ENCODE assay signal across 22 cellular contexts in the genomic region with DNA sequence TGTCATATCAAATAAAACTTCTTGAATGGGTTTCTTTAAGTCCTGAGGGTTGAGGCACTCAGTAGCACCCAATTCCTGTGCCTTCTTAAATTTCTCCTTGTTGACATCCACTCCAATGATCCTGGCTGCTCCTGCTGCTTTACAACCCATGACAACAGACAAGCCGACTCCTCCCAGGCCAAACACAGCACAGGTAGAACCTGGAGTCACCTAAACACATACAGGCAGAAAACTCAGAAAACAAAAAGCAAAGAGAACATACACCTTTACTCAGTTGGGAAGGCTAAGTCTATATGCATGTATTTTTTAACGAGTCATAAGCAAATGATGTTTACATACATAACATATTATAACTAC. TPM values are rescaled to one million over a fixed set of nuclear protein-coding genes. Genes with fewer than 3 reads are reported as not detected.
"Had no signal": no experiment of that assay in that cellular context is flagged by ENCODE, and none has a peak within 500 bp of the region (broad histone marks: within the 10 kb centered on the region; RNA-seq: fewer than 3 reads in every experiment).

No MANE protein-coding gene starts in this region.

- H3K4me3 Mint-ChIP-seq: activated CD8-positive, alpha-beta memory T cell treated with anti-CD3 and anti-CD28 coated beads, Interleukin-2, amount 10 ng/mL, durations not matched to agents 7 days and 5 days; activated naive CD4-positive, alpha-beta T cell treated with anti-CD3 and anti-CD28 coated beads for 36 hours; activated naive CD8-positive, alpha-beta T cell treated with anti-CD3 and anti-CD28 coated beads, Interleukin-2, amount 50 U/mL, for 24 hours; immature natural killer cell; naive B cell had no signal

- H3K27ac Mint-ChIP-seq: activated CD8-positive, alpha-beta memory T cell treated with anti-CD3 and anti-CD28 coated beads, Interleukin-2, amount 10 ng/mL, durations not matched to agents 7 days and 5 days; activated naive CD4-positive, alpha-beta T cell treated with anti-CD3 and anti-CD28 coated beads for 36 hours; activated naive CD8-positive, alpha-beta T cell treated with anti-CD3 and anti-CD28 coated beads, Interleukin-2, amount 50 U/mL, for 24 hours; activated T-helper 2 cell treated with anti-CD3 and anti-CD28 coated beads, Interferon-gamma antibody, Interleukin-2, Interleukin-4, amounts not matched to agents 10 μg/mL and 5 μg/mL and 100 μg/mL, durations not matched to agents 14 hours and 24 hours and 36 hours; immature natural killer cell; naive B cell had no signal

- H3K36me3 Mint-ChIP-seq: activated CD8-positive, alpha-beta memory T cell treated with anti-CD3 and anti-CD28 coated beads, Interleukin-2, amount 10 ng/mL, durations not matched to agents 7 days and 5 days; naive B cell had no signal

- H3K27ac ChIP-seq: cardiac muscle cell, lower lobe of right lung, neutrophil had no signal

- H3K9me3 ChIP-seq: esophagus squamous epithelium, lower lobe of right lung, neutrophil, upper lobe of left lung had no signal

- H3K4me3 ChIP-seq: cardiac muscle cell, esophagus squamous epithelium, lower lobe of right lung, upper lobe of left lung had no signal

- ATAC-seq: activated CD8-positive, alpha-beta memory T cell treated with anti-CD3 and anti-CD28 coated beads, Interleukin-2, amount 10 ng/mL, durations not matched to agents 7 days and 5 days; activated naive CD8-positive, alpha-beta T cell treated with anti-CD3 and anti-CD28 coated beads, Interleukin-2, amount 50 U/mL, for 24 hours; lower lobe of right lung; SK-N-SH treated with all-trans-retinoic acid at 6 μM for 48 hours had no signal

- H3K4me1 Mint-ChIP-seq: activated CD8-positive, alpha-beta memory T cell treated with anti-CD3 and anti-CD28 coated beads, Interleukin-2, amount 10 ng/mL, durations not matched to agents 7 days and 5 days; activated naive CD8-positive, alpha-beta T cell treated with anti-CD3 and anti-CD28 coated beads, Interleukin-2, amount 50 U/mL, for 24 hours; immature natural killer cell; naive B cell had no signal

- H3K27me3 Mint-ChIP-seq: activated naive CD8-positive, alpha-beta T cell treated with anti-CD3 and anti-CD28 coated beads, Interleukin-2, amount 50 U/mL, for 24 hours; naive B cell had no signal

- DNase-seq: activated CD4-positive, alpha-beta T cell treated with anti-CD3 and anti-CD28 coated beads for 1 hour; activated CD4-positive, alpha-beta T cell treated with anti-CD3 and anti-CD28 coated beads, Interleukin-2, amount 50 U/mL, for 4 hours; activated CD8-positive, alpha-beta memory T cell treated with anti-CD3 and anti-CD28 coated beads, Interleukin-2, amount 10 ng/mL, durations not matched to agents 7 days and 5 days; activated naive CD4-positive, alpha-beta T cell treated with anti-CD3 and anti-CD28 coated beads for 36 hours; activated naive CD8-positive, alpha-beta T cell treated with anti-CD3 and anti-CD28 coated beads, Interleukin-2, amount 50 U/mL, for 24 hours; activated T-cell treated with anti-CD3 and anti-CD28 coated beads, Interleukin-2, amount 50 U/mL, for 1 hour; esophagus squamous epithelium; glutamatergic neuron; immature natural killer cell; lower lobe of right lung; naive B cell; stimulated activated CD4-positive, alpha-beta T cell treated with anti-CD3 and anti-CD28 coated beads, Interleukin-4, amount 100 ng/mL, for 1 hour; stimulated activated naive CD4-positive, alpha-beta T cell; substantia nigra; T-helper 1 cell; T1000; upper lobe of left lung had no signal

- H3K27me3 ChIP-seq: cardiac muscle cell, esophagus squamous epithelium, neutrophil, upper lobe of left lung had no signal

- H3K9me3 Mint-ChIP-seq: activated naive CD4-positive, alpha-beta T cell treated with anti-CD3 and anti-CD28 coated beads for 36 hours; activated naive CD8-positive, alpha-beta T cell treated with anti-CD3 and anti-CD28 coated beads, Interleukin-2, amount 50 U/mL, for 24 hours; activated T-helper 2 cell treated with anti-CD3 and anti-CD28 coated beads, Interferon-gamma antibody, Interleukin-2, Interleukin-4, amounts not matched to agents 10 μg/mL and 5 μg/mL and 100 μg/mL, durations not matched to agents 14 hours and 24 hours and 36 hours had no signal

RNA-seq across cellular contexts. Expression of a gene that starts 10.3 kb away (rescaled TPM):
- total RNA-seq: activated CD8-positive, alpha-beta memory T cell treated with anti-CD3 and anti-CD28 coated beads, Interleukin-2, amount 10 ng/mL, durations not matched to agents 7 days and 5 days; activated naive CD4-positive, alpha-beta T cell treated with anti-CD3 and anti-CD28 coated beads for 36 hours; activated T-helper 2 cell treated with anti-CD3 and anti-CD28 coated beads, Interferon-gamma antibody, Interleukin-2, Interleukin-4, amounts not matched to agents 10 μg/mL and 5 μg/mL and 100 μg/mL, durations not matched to agents 14 hours and 24 hours and 36 hours; cardiac muscle cell; esophagus squamous epithelium; fibroblast of villous mesenchyme had no signal
